ENCODE assay signal across 8 cellular contexts in genomic region chr5:154758501-154758900, GRCh38. TPM values are rescaled to one million over a fixed set of nuclear protein-coding genes. Genes with fewer than 3 reads are reported as not detected.
A peak's percentile ranks its signal among the peaks of the same experiment; 100 is the strongest.
DNase-seq lines count a peak whose midpoint lies in the region; ATAC-seq, FAIRE-seq and TF ChIP-seq lines count a peak whose summit lies in the region.

No MANE protein-coding gene starts in this region.

- FAIRE-seq in bronchial epithelial cell (lab: Jason Lieb, UNC), result no peak

- ATAC-seq in naive B cell (ENCODE audit: low read depth in 2 of 2), result no peak
- no peak for ATAC-seq in GM21381 (IDR thresholded peaks at IDR 0.05; ENCODE audit: unreplicated experiment)
- no peak for ATAC-seq in GM19455 (IDR thresholded peaks at IDR 0.05; ENCODE audit: unreplicated experiment)

- no peak for TF ChIP-seq CTCF in bronchial epithelial cell (IDR thresholded peaks at IDR 0.05; ENCODE audit: insufficient read depth, low read length, severe bottlenecking)

- H3K4me3 ChIP-seq in HUES6 (ENCODE audit: low read depth, low read length) (peak overlapping the region; percentile 62), bronchial epithelial cell (ENCODE audit: low read depth, low read length) (peak overlapping the region; percentile 27)

- H3K27ac ChIP-seq in HUES6 (ENCODE audit: low read depth, low read length), result peak overlapping the region; percentile 7; the same call in 1 of the 2 replicates

- H3K27me3 Mint-ChIP-seq in naive B cell, result no peaks in the 10 kb centered on the region

- peaks cover 59% of the 10 kb centered on the region for H3K4me1 ChIP-seq in HUES6 (ENCODE audit: control insufficient read depth, insufficient read depth, low read length)

- peak overlapping the region; percentile 34 for H3K9ac ChIP-seq in HUES6 (ENCODE audit: low read length)

- no peaks in the 10 kb centered on the region for H3K27me3 ChIP-seq in HUES6 (ENCODE audit: control insufficient read depth, insufficient read depth, low read length)
- no peaks in the 10 kb centered on the region for H3K27me3 ChIP-seq in bronchial epithelial cell (ENCODE audit: control insufficient read depth, insufficient read depth, low read length)

- no peaks in the 10 kb centered on the region for H3K9me3 Mint-ChIP-seq in naive B cell

- H3K27ac Mint-ChIP-seq in naive B cell, result peak overlapping the region in 4 of 6 donors; percentile 68 to 92 (median 86)

- peak overlapping the region in 7 of 8 donors; percentile 72 to 96 (median 86) for H3K4me3 Mint-ChIP-seq in naive B cell

- no peaks in the 10 kb centered on the region for H3K36me3 Mint-ChIP-seq in naive B cell

- DNase-seq in AG08395 (ENCODE audit: low spot score), result peak; percentile 24
- no peak for DNase-seq in bronchial epithelial cell (ENCODE audit: low read depth)
- DNase-seq in naive B cell, result no peak
- DNase-seq in G401 (ENCODE audit: low spot score), result no peak
- DNase-seq in NCI-H2227 (lab: John Stamatoyannopoulos, UW; ENCODE audit: unreplicated experiment), result no peak

- no peaks in the 10 kb centered on the region for H3K9me3 ChIP-seq in HUES6 (ENCODE audit: control insufficient read depth, insufficient read depth, low read depth, low read length)

- in situ Hi-C loops in G401 (cut with HindIII; ENCODE audit: low sequenced_read_pairs), result no loop called here

- H3K4me1 Mint-ChIP-seq in naive B cell, result peaks cover 53 to 69% (median 62%) of the 10 kb centered on the region in 3 donors

- H3K36me3 ChIP-seq in HUES6 (ENCODE audit: control insufficient read depth, insufficient read depth, low read length), result no peaks in the 10 kb centered on the region
- peaks cover 2% of the 10 kb centered on the region for H3K36me3 ChIP-seq in bronchial epithelial cell (ENCODE audit: control insufficient read depth, insufficient read depth, low read length)

RNA-seq across cellular contexts. Expression of gene LARP1, which starts 3.3 kb away (rescaled TPM):
- total RNA-seq in bronchial epithelial cell, result 42.6 and 44.7 TPM in 2 replicates
- 10 to 100 TPM in 4 of 6 donors, 1 to 10 TPM in 2; 4.3 to 22.7 (median 11.1) TPM for polyA plus RNA-seq in naive B cell (ENCODE audit: low read depth in 6 of 6)
- total RNA-seq in G401 (2014; rRNA removed; shearing (Covaris generic)), result 25.3 and 28.8 TPM in 2 replicates
